ENCODE assay signal across 19 cellular contexts in the genomic region with DNA sequence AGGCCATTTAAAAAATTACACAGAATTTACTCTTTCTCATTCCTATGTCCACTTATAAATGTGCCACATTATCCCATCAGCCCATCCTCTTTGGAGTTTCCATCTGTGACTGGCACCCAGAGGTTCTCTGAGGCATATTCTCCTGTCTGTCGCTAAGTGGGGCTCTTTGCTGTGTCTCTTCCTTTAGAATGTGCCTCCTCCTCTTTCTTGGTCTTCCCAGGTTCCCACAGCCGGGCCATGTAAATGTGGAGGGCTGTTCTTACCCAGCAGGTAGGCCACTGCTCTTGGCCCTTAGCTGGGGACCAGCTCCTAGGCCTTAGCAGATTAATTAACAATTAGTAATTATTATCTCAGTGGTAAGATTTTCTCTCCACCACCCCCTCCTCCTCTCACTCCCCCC.
"Had no signal": no experiment of that assay in that cellular context is flagged by ENCODE, and none has a peak within 500 bp of the region (broad histone marks: within the 10 kb centered on the region; RNA-seq: fewer than 3 reads in every experiment).

No MANE protein-coding gene starts in this region.

- H3K27me3 ChIP-seq: testis, tibial nerve, upper lobe of right lung, vagina had no signal

- H3K4me3 Mint-ChIP-seq: dendritic cell treated with granulocyte-macrophage colony-stimulating factor and Interleukin-4, amounts not matched to agents 40 ng/mL and 50 ng/mL, for 4 days; naive thymus-derived CD8-positive, alpha-beta T cell; stimulated activated memory B cell treated with anti-CD40 and anti-IgM and Interleukin-4, amounts not matched to agents 10 μg/mL and 1 μg/mL and 100 μg/mL, for 72 hours; stimulated activated naive CD8-positive, alpha-beta T cell treated with anti-CD3 and anti-CD28 coated beads, Interleukin-15, amount 100 ng/mL, for 72 hours had no signal

- H3K36me3 ChIP-seq: spleen, tibial nerve, upper lobe of right lung, vagina had no signal

- H3K9me3 ChIP-seq: mucosa of descending colon, testis, tibial nerve, upper lobe of right lung, vagina had no signal

- DNase-seq: erythroblast; foreskin keratinocyte; kidney glomerular epithelial cell; mammary epithelial cell; mucosa of descending colon; naive thymus-derived CD8-positive, alpha-beta T cell; spleen; stimulated activated CD4-positive, alpha-beta T cell treated with anti-CD3 and anti-CD28 coated beads, Interleukin-15, amount 100 ng/mL, for 24 hours; stimulated activated CD4-positive, alpha-beta T cell treated with anti-CD3 and anti-CD28 coated beads, Interleukin-1b, Interleukin-23, amount 100 ng/mL, for 48 hours; stimulated activated CD4-positive, alpha-beta T cell treated with anti-CD3 and anti-CD28 coated beads, Interleukin-4, amount 100 ng/mL, for 24 hours; stimulated activated naive CD8-positive, alpha-beta T cell treated with anti-CD3 and anti-CD28 coated beads, Interleukin-15, amount 100 ng/mL, for 72 hours; testis; upper lobe of right lung had no signal

- H3K4me1 ChIP-seq: spleen, testis, tibial nerve, upper lobe of right lung, vagina had no signal

- H3K27ac ChIP-seq: foreskin keratinocyte, spleen, testis, tibial nerve, upper lobe of right lung, vagina had no signal

- ATAC-seq: foreskin keratinocyte; left lobe of liver; mucosa of descending colon; naive thymus-derived CD8-positive, alpha-beta T cell; sciatic nerve; stimulated activated memory B cell treated with anti-CD40 and anti-IgM and Interleukin-4, amounts not matched to agents 10 μg/mL and 1 μg/mL and 100 μg/mL, for 72 hours; stimulated activated naive CD8-positive, alpha-beta T cell treated with anti-CD3 and anti-CD28 coated beads, Interleukin-15, amount 100 ng/mL, for 72 hours; upper lobe of right lung had no signal

- H3K9me3 Mint-ChIP-seq: dendritic cell treated with granulocyte-macrophage colony-stimulating factor and Interleukin-4, amounts not matched to agents 40 ng/mL and 50 ng/mL, for 4 days; stimulated activated memory B cell treated with anti-CD40 and anti-IgM and Interleukin-4, amounts not matched to agents 10 μg/mL and 1 μg/mL and 100 μg/mL, for 72 hours; stimulated activated naive CD8-positive, alpha-beta T cell treated with anti-CD3 and anti-CD28 coated beads, Interleukin-15, amount 100 ng/mL, for 72 hours had no signal

- H3K4me3 ChIP-seq: mucosa of descending colon, spleen, testis, tibial nerve, upper lobe of right lung, vagina had no signal

- H3K27ac Mint-ChIP-seq: dendritic cell treated with granulocyte-macrophage colony-stimulating factor and Interleukin-4, amounts not matched to agents 40 ng/mL and 50 ng/mL, for 4 days; naive thymus-derived CD8-positive, alpha-beta T cell; stimulated activated memory B cell treated with anti-CD40 and anti-IgM and Interleukin-4, amounts not matched to agents 10 μg/mL and 1 μg/mL and 100 μg/mL, for 72 hours; stimulated activated naive CD8-positive, alpha-beta T cell treated with anti-CD3 and anti-CD28 coated beads, Interleukin-15, amount 100 ng/mL, for 72 hours had no signal

- H3K4me1 Mint-ChIP-seq: naive thymus-derived CD8-positive, alpha-beta T cell; stimulated activated memory B cell treated with anti-CD40 and anti-IgM and Interleukin-4, amounts not matched to agents 10 μg/mL and 1 μg/mL and 100 μg/mL, for 72 hours had no signal

- H3K36me3 Mint-ChIP-seq: naive thymus-derived CD8-positive, alpha-beta T cell; stimulated activated memory B cell treated with anti-CD40 and anti-IgM and Interleukin-4, amounts not matched to agents 10 μg/mL and 1 μg/mL and 100 μg/mL, for 72 hours had no signal
